Comparison of ENCODE assay signal across 24 cellular contexts in the genomic region with DNA sequence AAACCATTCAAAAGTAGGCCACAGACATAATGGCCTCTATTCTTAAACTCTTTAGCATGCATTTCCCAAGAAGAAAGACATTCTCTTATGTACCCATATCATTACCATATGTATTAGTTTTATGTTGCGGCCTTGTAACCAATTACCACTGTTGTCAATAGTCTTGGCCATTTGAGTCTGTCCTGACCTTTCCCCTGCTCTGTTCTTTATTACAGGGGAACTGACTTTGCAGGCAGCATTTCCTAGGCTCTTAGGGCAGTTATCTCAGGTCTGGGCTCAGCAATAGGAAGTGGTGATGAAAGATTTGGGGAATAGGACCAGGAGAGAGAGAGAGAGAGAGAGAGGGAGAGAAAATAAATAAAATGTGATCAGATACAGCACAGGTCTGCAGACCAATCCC.
"Had no signal": no experiment of that assay in that cellular context is flagged by ENCODE, and none has a peak within 500 bp of the region (broad histone marks: within the 10 kb centered on the region; RNA-seq: fewer than 3 reads in every experiment).

No MANE protein-coding gene starts in this region.

- H3K9me3 Mint-ChIP-seq: naive thymus-derived CD8-positive, alpha-beta T cell; stimulated activated naive CD8-positive, alpha-beta T cell treated with anti-CD3 and anti-CD28 coated beads, Interleukin-15, amount 100 ng/mL, for 72 hours had no signal

- H3K9me3 ChIP-seq: gastrocnemius medialis, heart left ventricle, left lung, neutrophil, suprapubic skin, transverse colon, vagina had no signal

- H3K4me1 ChIP-seq: gastrocnemius medialis, heart left ventricle, left lung, parathyroid adenoma, suprapubic skin, transverse colon, vagina had no signal

- H3K4me3 Mint-ChIP-seq: naive thymus-derived CD8-positive, alpha-beta T cell; stimulated activated naive CD8-positive, alpha-beta T cell treated with anti-CD3 and anti-CD28 coated beads, Interleukin-15, amount 100 ng/mL, for 72 hours had no signal

- ATAC-seq: gastrocnemius medialis; heart left ventricle; left lung; naive thymus-derived CD8-positive, alpha-beta T cell; sciatic nerve; stimulated activated naive CD8-positive, alpha-beta T cell treated with anti-CD3 and anti-CD28 coated beads, Interleukin-15, amount 100 ng/mL, for 72 hours had no signal

- H3K36me3 ChIP-seq: gastrocnemius medialis, left lung, neutrophil, suprapubic skin, transverse colon, vagina had no signal

- H3K4me1 Mint-ChIP-seq: stimulated activated naive CD8-positive, alpha-beta T cell treated with anti-CD3 and anti-CD28 coated beads, Interleukin-15, amount 100 ng/mL, for 72 hours had no signal

- H2AFZ ChIP-seq: hepatocyte, parathyroid adenoma had no signal

- H3K27me3 Mint-ChIP-seq: naive thymus-derived CD8-positive, alpha-beta T cell; progenitor cell of endocrine pancreas; stimulated activated naive CD8-positive, alpha-beta T cell treated with anti-CD3 and anti-CD28 coated beads, Interleukin-15, amount 100 ng/mL, for 72 hours had no signal

- DNase-seq: dorsolateral prefrontal cortex; effector CD4-positive, alpha-beta T cell; foreskin fibroblast; gastrocnemius medialis; heart left ventricle; kidney; left lung; mesendoderm; naive thymus-derived CD8-positive, alpha-beta T cell; stimulated activated CD4-positive, alpha-beta T cell treated with anti-CD3 and anti-CD28 coated beads, Interleukin-12 subunit alpha, Interleukin-12 subunit beta, amount 100 ng/mL, for 4 hours; stimulated activated CD4-positive, alpha-beta T cell treated with anti-CD3 and anti-CD28 coated beads, Interleukin-1b, Interleukin-23, amount 100 ng/mL, for 48 hours; stimulated activated CD4-positive, alpha-beta T cell treated with anti-CD3 and anti-CD28 coated beads, Interleukin-4, amount 100 ng/mL, for 1 hour; stimulated activated CD8-positive, alpha-beta memory T cell treated with anti-CD3 and anti-CD28 coated beads, Interleukin-4, amount 100 ng/mL, for 48 hours; stimulated activated naive CD4-positive, alpha-beta T cell; stimulated activated naive CD8-positive, alpha-beta T cell treated with anti-CD3 and anti-CD28 coated beads, Interleukin-15, amount 100 ng/mL, for 72 hours; transverse colon had no signal

- H3K27me3 ChIP-seq: dorsolateral prefrontal cortex, gastrocnemius medialis, heart left ventricle, hepatocyte, left lung, neutrophil, suprapubic skin, transverse colon, vagina had no signal

- H3K9ac ChIP-seq: parathyroid adenoma had no signal

- H3K27ac ChIP-seq: dorsolateral prefrontal cortex, gastrocnemius medialis, heart left ventricle, hepatocyte, left lung, neutrophil, parathyroid adenoma, suprapubic skin, transverse colon, vagina had no signal

- H3K27ac Mint-ChIP-seq: naive thymus-derived CD8-positive, alpha-beta T cell; progenitor cell of endocrine pancreas; stimulated activated naive CD8-positive, alpha-beta T cell treated with anti-CD3 and anti-CD28 coated beads, Interleukin-15, amount 100 ng/mL, for 72 hours had no signal

- H3K4me2 ChIP-seq: hepatocyte, smooth muscle cell had no signal

- H3K4me3 ChIP-seq: dorsolateral prefrontal cortex, gastrocnemius medialis, heart left ventricle, hepatocyte, left lung, smooth muscle cell, suprapubic skin, transverse colon, vagina had no signal

- H3K79me2 ChIP-seq: hepatocyte, parathyroid adenoma had no signal
